ENCODE assay signal across 20 cellular contexts in genomic region chr13:38850868-38851626, GRCh38.
DNase-seq lines count a peak whose midpoint lies in the region; ATAC-seq and TF ChIP-seq lines count a peak whose summit lies in the region.
"Had no signal": no experiment of that assay in that cellular context is flagged by ENCODE, and none has a peak within 500 bp of the region (broad histone marks: within the 10 kb centered on the region; RNA-seq: fewer than 3 reads in every experiment).

No MANE protein-coding gene starts in this region.

- ATAC-seq in GM19328 (IDR thresholded peaks at IDR 0.05; ENCODE audit: unreplicated experiment) (peak; percentile 62), HG02610 (IDR thresholded peaks at IDR 0.05; ENCODE audit: unreplicated experiment) (peak; percentile 88), HG03354 (IDR thresholded peaks at IDR 0.05; ENCODE audit: poor library complexity, severe bottlenecking, unreplicated experiment) (peak; percentile 62), left lobe of liver (no peak), psoas muscle (no peak)
- ATAC-seq in stimulated activated memory B cell treated with anti-CD40 and anti-IgM and Interleukin-4, amounts not matched to agents 10 μg/mL and 1 μg/mL and 100 μg/mL, for 72 hours = peak; percentile 51
- ATAC-seq: activated T-helper 17 cell treated with anti-CD3 and anti-CD28 coated beads, Interleukin-2, amount 50 U/mL, for 72 hours; natural killer cell treated with Interleukin-12 subunit alpha and Interleukin-12 subunit beta and Interleukin-15 and Interleukin-18, amount 100 ng/mL, for 72 hours; WTC11 had no signal

- no peak overlapping the region for H3K4me3 ChIP-seq in suprapubic skin
- H3K4me3 ChIP-seq in psoas muscle = no peak overlapping the region
- H3K4me3 ChIP-seq: cardiac muscle cell, esophagus muscularis mucosa, skin epidermis had no signal

- H3K27ac Mint-ChIP-seq in stimulated activated memory B cell treated with anti-CD40 and anti-IgM and Interleukin-4, amounts not matched to agents 10 μg/mL and 1 μg/mL and 100 μg/mL, for 72 hours = no peak overlapping the region
- H3K27ac Mint-ChIP-seq: activated T-helper 17 cell treated with anti-CD3 and anti-CD28 coated beads, Interleukin-2, amount 50 U/mL, for 72 hours; memory B cell; natural killer cell treated with Interleukin-12 subunit alpha and Interleukin-12 subunit beta and Interleukin-15 and Interleukin-18, amount 100 ng/mL, for 72 hours; type B pancreatic cell; WTC11 had no signal

- intact Hi-C loops in psoas muscle (cut with DNase I) = loop anchor here in 1 of 2 donors (10.0 kb wide), 1 partner anchor 1766 kb away; no protein-coding TSS in a partner anchor

- TF ChIP-seq POLR2A in suprapubic skin (IDR thresholded peaks at IDR 0.05) = no peak

- H3K4me1 ChIP-seq in suprapubic skin = no peaks in the 10 kb centered on the region
- peaks cover 7% of the 10 kb centered on the region for H3K4me1 ChIP-seq in psoas muscle
- H3K4me1 ChIP-seq: esophagus muscularis mucosa had no signal

- H3K4me1 Mint-ChIP-seq in stimulated activated memory B cell treated with anti-CD40 and anti-IgM and Interleukin-4, amounts not matched to agents 10 μg/mL and 1 μg/mL and 100 μg/mL, for 72 hours = no peaks in the 10 kb centered on the region
- H3K4me1 Mint-ChIP-seq: activated T-helper 17 cell treated with anti-CD3 and anti-CD28 coated beads, Interleukin-2, amount 50 U/mL, for 72 hours; memory B cell had no signal

- H3K9me3 ChIP-seq in suprapubic skin (no peaks in the 10 kb centered on the region), psoas muscle (no peaks in the 10 kb centered on the region)
- H3K9me3 ChIP-seq: esophagus muscularis mucosa had no signal

- no peaks in the 10 kb centered on the region for H3K36me3 Mint-ChIP-seq in stimulated activated memory B cell treated with anti-CD40 and anti-IgM and Interleukin-4, amounts not matched to agents 10 μg/mL and 1 μg/mL and 100 μg/mL, for 72 hours
- H3K36me3 Mint-ChIP-seq: memory B cell; natural killer cell treated with Interleukin-12 subunit alpha and Interleukin-12 subunit beta and Interleukin-15 and Interleukin-18, amount 100 ng/mL, for 72 hours had no signal

- no peaks in the 10 kb centered on the region for H3K27me3 ChIP-seq in suprapubic skin
- H3K27me3 ChIP-seq in psoas muscle (ENCODE audit: insufficient read depth in 3 of 3, low read length in 2 of 3) = no peaks in the 10 kb centered on the region
- H3K27me3 ChIP-seq: cardiac muscle cell, esophagus muscularis mucosa had no signal

- TF ChIP-seq EP300 in suprapubic skin (IDR thresholded peaks at IDR 0.05) = no peak

- no peaks in the 10 kb centered on the region for H3K9me3 Mint-ChIP-seq in stimulated activated memory B cell treated with anti-CD40 and anti-IgM and Interleukin-4, amounts not matched to agents 10 μg/mL and 1 μg/mL and 100 μg/mL, for 72 hours
- H3K9me3 Mint-ChIP-seq: activated T-helper 17 cell treated with anti-CD3 and anti-CD28 coated beads, Interleukin-2, amount 50 U/mL, for 72 hours; memory B cell; type B pancreatic cell; WTC11 had no signal

- DNase-seq in ureter (ENCODE audit: low spot score) (no peak), suprapubic skin (ENCODE audit: low spot score in 2 of 2) (no peak), left lobe of liver (ENCODE audit: low spot score) (no peak), psoas muscle (no peak)
- DNase-seq: DMS153, NCI-H345, T-helper 1 cell had no signal

- 89% methylated on average over 5 of the region's 5 CpGs for WGBS in suprapubic skin
- 80 to 84% (median 84%) methylated on average over 5 of the region's 5 CpGs for WGBS in psoas muscle, 3 donors

- H3K4me3 Mint-ChIP-seq in stimulated activated memory B cell treated with anti-CD40 and anti-IgM and Interleukin-4, amounts not matched to agents 10 μg/mL and 1 μg/mL and 100 μg/mL, for 72 hours = no peak overlapping the region
- H3K4me3 Mint-ChIP-seq: activated T-helper 17 cell treated with anti-CD3 and anti-CD28 coated beads, Interleukin-2, amount 50 U/mL, for 72 hours; memory B cell; natural killer cell treated with Interleukin-12 subunit alpha and Interleukin-12 subunit beta and Interleukin-15 and Interleukin-18, amount 100 ng/mL, for 72 hours; type B pancreatic cell; WTC11 had no signal

- H3K36me3 ChIP-seq in suprapubic skin (no peaks in the 10 kb centered on the region), psoas muscle (ENCODE audit: insufficient read depth in 1 of 2, low read depth in 1 of 2) (peaks cover 0 to 7% of the 10 kb centered on the region in 2 donors)
- H3K36me3 ChIP-seq: esophagus muscularis mucosa had no signal

- no peak overlapping the region for H3K27ac ChIP-seq in suprapubic skin
- no peak overlapping the region for H3K27ac ChIP-seq in psoas muscle
- H3K27ac ChIP-seq: cardiac muscle cell, esophagus muscularis mucosa, RWPE1, skin epidermis had no signal

- TF ChIP-seq CTCF in suprapubic skin (IDR thresholded peaks at IDR 0.05) (no peak), psoas muscle (IDR thresholded peaks at IDR 0.05) (no peak)

- H3K27me3 Mint-ChIP-seq in stimulated activated memory B cell treated with anti-CD40 and anti-IgM and Interleukin-4, amounts not matched to agents 10 μg/mL and 1 μg/mL and 100 μg/mL, for 72 hours = no peaks in the 10 kb centered on the region
- H3K27me3 Mint-ChIP-seq: memory B cell; natural killer cell treated with Interleukin-12 subunit alpha and Interleukin-12 subunit beta and Interleukin-15 and Interleukin-18, amount 100 ng/mL, for 72 hours; type B pancreatic cell had no signal

Comparison
In these comparisons a context has a peak if more than half of its experiments do, and no peak if none do; other contexts are left out.
1. ATAC-seq: peak in GM19328 (single experiment), HG02610 (single experiment), HG03354 (single experiment) and stimulated activated memory B cell treated with anti-CD40 and anti-IgM and Interleukin-4, amounts not matched to agents 10 μg/mL and 1 μg/mL and 100 μg/mL, for 72 hours (single experiment); none in left lobe of liver (single experiment) and psoas muscle (0 of 4).